25 cellular contexts compared by ENCODE assay signal in the genomic region with DNA sequence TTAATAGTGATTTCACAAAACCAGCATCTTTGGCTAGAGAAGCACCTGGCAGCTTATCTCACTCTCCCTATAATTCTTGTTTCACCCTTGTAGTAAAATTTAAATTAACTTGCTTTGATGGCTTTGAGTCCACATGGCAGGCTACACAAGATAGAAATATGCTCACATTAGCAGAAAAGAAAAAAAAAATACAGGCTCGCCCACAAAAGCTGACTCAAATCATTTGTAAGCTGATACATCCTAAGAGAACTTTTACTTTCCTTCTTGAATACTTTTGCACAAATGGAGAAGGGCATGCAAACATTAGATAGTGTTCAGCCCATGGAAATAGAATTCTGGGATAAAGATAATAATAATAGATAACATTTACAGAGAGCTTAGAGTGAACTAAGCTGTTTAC. TPM values are rescaled to one million over a fixed set of nuclear protein-coding genes. Genes with fewer than 3 reads are reported as not detected.
DNase-seq lines count a peak whose midpoint lies in the region; ATAC-seq and TF ChIP-seq lines count a peak whose summit lies in the region.
"Had no signal": no experiment of that assay in that cellular context is flagged by ENCODE, and none has a peak within 500 bp of the region (broad histone marks: within the 10 kb centered on the region; RNA-seq: fewer than 3 reads in every experiment).

No MANE protein-coding gene starts in this region.

- H3K9me3 ChIP-seq in Karpas-422 (ENCODE audit: low read length): no peaks in the 10 kb centered on the region
- H3K9me3 ChIP-seq: Peyer's patch, thoracic aorta had no signal

- H2AFZ ChIP-seq in Karpas-422 (ENCODE audit: low read length): peak overlapping the region; percentile 22; the same call in 1 of the 2 replicates

- H3K27me3 ChIP-seq in Karpas-422 (ENCODE audit: low read length): no peaks in the 10 kb centered on the region
- H3K27me3 ChIP-seq: Peyer's patch had no signal

- H4K20me1 ChIP-seq in Karpas-422 (ENCODE audit: insufficient read depth, low read depth, low read length): no peaks in the 10 kb centered on the region

- peak overlapping the region; percentile 56 for H3K9ac ChIP-seq in Karpas-422 (ENCODE audit: low read length)

- H3K4me3 ChIP-seq in Karpas-422 (ENCODE audit: low read length) (peak overlapping the region; percentile 0; the same call in 1 of the 2 replicates), astrocyte of the spinal cord (ENCODE audit: low read depth, low read length) (no peak overlapping the region)
- H3K4me3 ChIP-seq: Peyer's patch, thoracic aorta had no signal

- in situ Hi-C loops in astrocyte of the spinal cord (cut with HindIII; ENCODE audit: low sequenced_read_pairs): no loop called here

- H3K27ac ChIP-seq in Karpas-422 (ENCODE audit: low read length): peak overlapping the region; percentile 89
- H3K27ac ChIP-seq: Peyer's patch, thoracic aorta had no signal

- no peak for ATAC-seq in GM21717 (IDR thresholded peaks at IDR 0.05; ENCODE audit: unreplicated experiment)
- ATAC-seq: left ventricle myocardium superior; naive thymus-derived CD8-positive, alpha-beta T cell had no signal

- H3K79me2 ChIP-seq in Karpas-422 (ENCODE audit: low read length): no peaks in the 10 kb centered on the region

- no peaks in the 10 kb centered on the region for H3K9me2 ChIP-seq in Karpas-422 (replicated peaks; ENCODE audit: insufficient read depth, low read length)

- no peaks in the 10 kb centered on the region for H3K36me3 ChIP-seq in Karpas-422 (ENCODE audit: insufficient read depth, low read length)
- H3K36me3 ChIP-seq: Peyer's patch, thoracic aorta had no signal

- H3K4me2 ChIP-seq in Karpas-422 (ENCODE audit: low read depth, low read length, poor library complexity, severe bottlenecking): peak overlapping the region; percentile 34

- DNase-seq in EH (ENCODE audit: low read depth): peak; percentile 22
- DNase-seq in Karpas-422: peak; percentile 55
- DNase-seq in astrocyte of the spinal cord (ENCODE audit: low read depth, low spot score): peak; percentile 42
- peak; percentile 52 for DNase-seq in iris pigment epithelial cell (ENCODE audit: low read depth)
- no peak for DNase-seq in HuH-7.5 (ENCODE audit: low spot score)
- no peak for DNase-seq in NOMO-1 treated with dmso at 0.1 percent for 144 hours (lab: John Stamatoyannopoulos, UW; ENCODE audit: unreplicated experiment)
- DNase-seq: activated naive CD8-positive, alpha-beta T cell treated with anti-CD3 and anti-CD28 coated beads for 36 hours; CD4-positive, alpha-beta memory T cell; effector CD4-positive, alpha-beta T cell; erythroblast; islet precursor cell; left ventricle myocardium superior; naive thymus-derived CD8-positive, alpha-beta T cell; NCI-H1694 treated with DMSO at 0.1 percent for 48 hours; NCI-H2171 treated with DMSO at 0.1 percent for 48 hours; NCI-H524; NK-92 treated with Interleukin-12 subunit alpha and Interleukin-12 subunit beta, amount 100 ng/mL, for 24 hours; occipital lobe; Peyer's patch; retina; stimulated activated CD4-positive, alpha-beta T cell treated with anti-CD3 and anti-CD28 coated beads, Interleukin-4, amount 100 ng/mL, for 1 hour; stimulated activated naive CD4-positive, alpha-beta T cell had no signal

- TF ChIP-seq CTCF in astrocyte of the spinal cord (IDR thresholded peaks at IDR 0.05; ENCODE audit: low read depth, low read length): no peak

- H3K4me1 ChIP-seq in Karpas-422 (ENCODE audit: low read length): peaks cover 59% of the 10 kb centered on the region
- H3K4me1 ChIP-seq: Peyer's patch had no signal

RNA-seq across cellular contexts. Expression of gene TNFSF15, which starts 36.2 kb away (rescaled TPM):
- 20.6 and 32.5 TPM in 2 replicates for total RNA-seq in Karpas-422 (2014; rRNA removed; shearing (Covaris generic); ENCODE audit: low replicate concordance)
- total RNA-seq: G401; left ventricle myocardium superior; naive thymus-derived CD8-positive, alpha-beta T cell had no signal

Comparison
In these comparisons a context has a peak if more than half of its experiments do, and no peak if none do; other contexts are left out.
1. DNase-seq: peak in EH (single experiment), Karpas-422 (single experiment), astrocyte of the spinal cord (single experiment) and iris pigment epithelial cell (single experiment); none in HuH-7.5 (single experiment) and NOMO-1 treated with dmso at 0.1 percent for 144 hours (single experiment).